In the genomic region with DNA sequence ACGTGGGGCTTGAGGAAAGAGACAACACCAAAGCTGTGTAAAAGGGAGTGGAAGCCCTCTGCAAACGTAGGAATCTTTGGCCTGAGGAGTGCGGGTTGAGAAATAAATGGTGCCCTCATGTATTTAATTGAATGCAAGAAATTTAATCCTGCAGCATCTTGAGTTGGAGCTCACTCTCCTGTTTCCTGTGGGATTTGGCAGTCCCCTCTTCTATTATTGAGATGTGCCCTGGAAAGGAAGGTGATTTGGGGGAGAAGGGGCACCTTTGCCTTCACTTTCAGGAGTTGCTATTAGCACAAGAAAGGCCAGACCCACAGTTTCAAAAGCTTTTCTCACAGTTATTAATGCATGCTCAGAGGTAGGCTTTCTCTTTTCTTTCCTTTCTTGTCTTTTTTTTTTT, we compare ENCODE assay signal across 24 cellular contexts.
"Had no signal": no experiment of that assay in that cellular context is flagged by ENCODE, and none has a peak within 500 bp of the region (broad histone marks: within the 10 kb centered on the region; RNA-seq: fewer than 3 reads in every experiment).

No MANE protein-coding gene starts in this region.

- FAIRE-seq: bronchial epithelial cell had no signal

- DNase-seq: activated B cell treated with CpG ODN at 0.5 μM for 24 hours; activated CD4-positive, alpha-beta T cell treated with anti-CD3 and anti-CD28 coated beads for 1 hour; activated CD4-positive, alpha-beta T cell treated with anti-CD3 and anti-CD28 coated beads, Interleukin-2, amount 10 ng/mL, durations not matched to agents 24 days and 14 days; activated CD4-positive, alpha-beta T cell treated with anti-CD3 and anti-CD28 coated beads, Interleukin-2, amount 50 U/mL, for 48 hours; activated CD8-positive, alpha-beta memory T cell treated with anti-CD3 and anti-CD28 coated beads, Interleukin-2, amount 10 ng/mL, durations not matched to agents 7 days and 5 days; activated effector memory CD4-positive, alpha-beta T cell treated with Interleukin-2 at 50 U/mL for 16 hours; activated naive CD4-positive, alpha-beta T cell; activated T-cell treated with anti-CD3 and anti-CD28 coated beads, Interleukin-2, amount 50 U/mL, for 24 hours; aorta; central memory CD4-positive, alpha-beta T cell; Kasumi-1; NCI-H1048; NCI-H1417; NCI-H1694; NCI-H2029; NCI-H2107; NCI-H2227 treated with DMSO at 0.1 percent for 48 hours; NCI-H446 treated with DMSO at 0.1 percent for 48 hours; NCI-H526 treated with DMSO at 0.1 percent for 48 hours; PC-9; SHP77 treated with DMSO at 0.1 percent for 48 hours; T-helper 17 cell; T-helper 9 cell had no signal

- H3K4me3 ChIP-seq: PC-9 had no signal

- H3K4me2 ChIP-seq: PC-9 had no signal

- ATAC-seq: activated CD8-positive, alpha-beta memory T cell treated with anti-CD3 and anti-CD28 coated beads, Interleukin-2, amount 10 ng/mL, durations not matched to agents 7 days and 5 days; T-helper 17 cell had no signal

- H3K27ac ChIP-seq: PC-9 had no signal
